In the genomic region with DNA sequence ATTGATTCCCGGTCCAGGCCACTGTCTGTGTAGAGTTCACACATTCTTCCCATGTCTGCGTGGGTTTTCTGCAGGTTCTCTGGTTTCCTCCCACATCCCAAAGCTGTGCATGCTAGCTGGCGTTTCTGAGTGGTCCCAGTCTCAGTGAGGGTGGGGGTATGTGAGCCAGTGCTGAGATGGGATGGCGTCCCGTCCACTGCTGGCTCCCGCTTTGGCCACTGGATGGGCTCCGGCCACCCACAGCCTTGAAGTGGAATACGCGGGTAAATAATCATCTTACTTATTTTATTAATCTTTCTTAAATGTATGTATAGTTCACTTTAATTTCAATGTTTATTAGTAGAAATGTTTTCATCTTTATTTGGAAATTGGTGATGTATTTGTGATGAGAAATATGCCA, we compare ENCODE assay signal across 28 cellular contexts.
"Had no signal": no experiment of that assay in that cellular context is flagged by ENCODE, and none has a peak within 500 bp of the region (broad histone marks: within the 10 kb centered on the region; RNA-seq: fewer than 3 reads in every experiment).

No MANE protein-coding gene starts in this region.

- H3K4me3 ChIP-seq: colonic mucosa had no signal

- H3K4me1 Mint-ChIP-seq: activated CD4-positive, alpha-beta memory T cell treated with anti-CD3 and anti-CD28 coated beads, Interleukin-2, amount 10 ng/mL, durations not matched to agents 7 days and 5 days; activated CD4-positive, alpha-beta T cell treated with anti-CD3 and anti-CD28 coated beads for 36 hours; activated CD4-positive, alpha-beta T cell treated with anti-CD3 and anti-CD28 coated beads, Interleukin-2, amount 10 ng/mL, durations not matched to agents 24 days and 14 days; activated naive CD4-positive, alpha-beta T cell treated with anti-CD3 and anti-CD28 coated beads, Interleukin-2, amount 10 ng/mL, durations not matched to agents 7 days and 5 days; activated naive CD8-positive, alpha-beta T cell treated with anti-CD3 and anti-CD28 coated beads, Interleukin-2, amount 10 ng/mL, durations not matched to agents 7 days and 5 days; T-helper 17 cell had no signal

- H3K36me3 ChIP-seq: brain microvascular endothelial cell, colonic mucosa, WERI-Rb-1 had no signal

- H3K4me1 ChIP-seq: colonic mucosa had no signal

- H3K27ac ChIP-seq: brain microvascular endothelial cell, colonic mucosa, WERI-Rb-1 had no signal

- H3K4me3 Mint-ChIP-seq: activated CD4-positive, alpha-beta memory T cell treated with anti-CD3 and anti-CD28 coated beads, Interleukin-2, amount 10 ng/mL, durations not matched to agents 7 days and 5 days; activated CD4-positive, alpha-beta T cell treated with anti-CD3 and anti-CD28 coated beads for 36 hours; activated CD4-positive, alpha-beta T cell treated with anti-CD3 and anti-CD28 coated beads, Interleukin-2, amount 10 ng/mL, durations not matched to agents 24 days and 14 days; activated naive CD4-positive, alpha-beta T cell treated with anti-CD3 and anti-CD28 coated beads, Interleukin-2, amount 10 ng/mL, durations not matched to agents 7 days and 5 days; activated naive CD8-positive, alpha-beta T cell treated with anti-CD3 and anti-CD28 coated beads, Interleukin-2, amount 10 ng/mL, durations not matched to agents 7 days and 5 days; activated T-cell treated with anti-CD3 and anti-CD28 coated beads, Interleukin-2, amount 50 U/mL, for 24 hours; activated T-cell treated with anti-CD3 and anti-CD28 coated beads, Interleukin-2, amount 50 U/mL, for 72 hours; endodermal cell; T-helper 17 cell; T-helper 2 cell treated with Interferon-gamma antibody and Interleukin-4, amounts not matched to agents 5 μg/mL and 100 μg/mL, for 36 hours had no signal

- H3K9me3 ChIP-seq: colonic mucosa had no signal

- H3K27me3 Mint-ChIP-seq: activated CD4-positive, alpha-beta memory T cell treated with anti-CD3 and anti-CD28 coated beads, Interleukin-2, amount 10 ng/mL, durations not matched to agents 7 days and 5 days; activated CD4-positive, alpha-beta T cell treated with anti-CD3 and anti-CD28 coated beads, Interleukin-2, amount 10 ng/mL, durations not matched to agents 24 days and 14 days; activated naive CD4-positive, alpha-beta T cell treated with anti-CD3 and anti-CD28 coated beads, Interleukin-2, amount 10 ng/mL, durations not matched to agents 7 days and 5 days; activated T-cell treated with anti-CD3 and anti-CD28 coated beads, Interleukin-2, amount 50 U/mL, for 24 hours had no signal

- H3K27ac Mint-ChIP-seq: activated CD4-positive, alpha-beta memory T cell treated with anti-CD3 and anti-CD28 coated beads, Interleukin-2, amount 10 ng/mL, durations not matched to agents 7 days and 5 days; activated CD4-positive, alpha-beta T cell treated with anti-CD3 and anti-CD28 coated beads for 36 hours; activated CD4-positive, alpha-beta T cell treated with anti-CD3 and anti-CD28 coated beads, Interleukin-2, amount 10 ng/mL, durations not matched to agents 24 days and 14 days; activated naive CD4-positive, alpha-beta T cell treated with anti-CD3 and anti-CD28 coated beads, Interleukin-2, amount 10 ng/mL, durations not matched to agents 7 days and 5 days; activated naive CD4-positive, alpha-beta T cell treated with anti-CD3 and anti-CD28 coated beads, Interleukin-2, amount 50 U/mL, for 72 hours; activated naive CD8-positive, alpha-beta T cell treated with anti-CD3 and anti-CD28 coated beads, Interleukin-2, amount 10 ng/mL, durations not matched to agents 7 days and 5 days; activated T-cell treated with anti-CD3 and anti-CD28 coated beads, Interleukin-2, amount 50 U/mL, for 24 hours; activated T-cell treated with anti-CD3 and anti-CD28 coated beads, Interleukin-2, amount 50 U/mL, for 72 hours; endodermal cell; T-helper 17 cell; T-helper 2 cell treated with Interferon-gamma antibody and Interleukin-4, amounts not matched to agents 5 μg/mL and 100 μg/mL, for 36 hours had no signal

- DNase-seq: activated CD4-positive, alpha-beta memory T cell treated with anti-CD3 and anti-CD28 coated beads, Interleukin-2, amount 10 ng/mL, durations not matched to agents 7 days and 5 days; activated CD4-positive, alpha-beta T cell treated with anti-CD3 and anti-CD28 coated beads for 36 hours; activated CD4-positive, alpha-beta T cell treated with anti-CD3 and anti-CD28 coated beads, Interleukin-2, amount 10 ng/mL, durations not matched to agents 24 days and 14 days; activated CD4-positive, CD25-positive, alpha-beta regulatory T cell; activated CD4-positive, CD25-positive, alpha-beta regulatory T cell treated with anti-CD3 and anti-CD28 coated beads, Interleukin-2, amount 50 U/mL, for 72 hours; activated CD8-positive, alpha-beta memory T cell treated with anti-CD3 and anti-CD28 coated beads, Interleukin-2, amount 50 U/mL, for 48 hours; activated gamma-delta T cell; activated naive CD4-positive, alpha-beta T cell; activated naive CD4-positive, alpha-beta T cell treated with anti-CD3 and anti-CD28 coated beads, Interleukin-2, amount 10 ng/mL, durations not matched to agents 7 days and 5 days; activated naive CD8-positive, alpha-beta T cell treated with anti-CD3 and anti-CD28 coated beads, Interleukin-2, amount 10 ng/mL, durations not matched to agents 7 days and 5 days; activated T-cell treated with anti-CD3 and anti-CD28 coated beads for 4 hours; activated T-cell treated with anti-CD3 and anti-CD28 coated beads, Interleukin-2, amount 50 U/mL, for 24 hours; activated T-cell treated with anti-CD3 and anti-CD28 coated beads, Interleukin-2, amount 50 U/mL, for 72 hours; anterior cingulate cortex; brain microvascular endothelial cell; caudate nucleus; cerebellar nuclear complex; colonic mucosa; effector memory CD4-positive, alpha-beta T cell; endodermal cell; foreskin fibroblast; T-helper 1 cell; T-helper 17 cell; T1000; WERI-Rb-1 had no signal

- H3K27me3 ChIP-seq: brain microvascular endothelial cell, colonic mucosa had no signal

- H3K9me3 Mint-ChIP-seq: activated CD4-positive, alpha-beta memory T cell treated with anti-CD3 and anti-CD28 coated beads, Interleukin-2, amount 10 ng/mL, durations not matched to agents 7 days and 5 days; activated CD4-positive, alpha-beta T cell treated with anti-CD3 and anti-CD28 coated beads, Interleukin-2, amount 10 ng/mL, durations not matched to agents 24 days and 14 days; activated naive CD4-positive, alpha-beta T cell treated with anti-CD3 and anti-CD28 coated beads, Interleukin-2, amount 10 ng/mL, durations not matched to agents 7 days and 5 days; activated naive CD8-positive, alpha-beta T cell treated with anti-CD3 and anti-CD28 coated beads, Interleukin-2, amount 10 ng/mL, durations not matched to agents 7 days and 5 days; activated T-cell treated with anti-CD3 and anti-CD28 coated beads, Interleukin-2, amount 50 U/mL, for 24 hours; activated T-cell treated with anti-CD3 and anti-CD28 coated beads, Interleukin-2, amount 50 U/mL, for 72 hours; endodermal cell; T-helper 2 cell treated with Interferon-gamma antibody and Interleukin-4, amounts not matched to agents 5 μg/mL and 100 μg/mL, for 36 hours had no signal

- H3K36me3 Mint-ChIP-seq: activated naive CD4-positive, alpha-beta T cell treated with anti-CD3 and anti-CD28 coated beads, Interleukin-2, amount 10 ng/mL, durations not matched to agents 7 days and 5 days; activated naive CD4-positive, alpha-beta T cell treated with anti-CD3 and anti-CD28 coated beads, Interleukin-2, amount 50 U/mL, for 72 hours; activated naive CD8-positive, alpha-beta T cell treated with anti-CD3 and anti-CD28 coated beads, Interleukin-2, amount 10 ng/mL, durations not matched to agents 7 days and 5 days had no signal

- ATAC-seq: activated CD4-positive, alpha-beta T cell treated with anti-CD3 and anti-CD28 coated beads for 36 hours; activated naive CD4-positive, alpha-beta T cell treated with anti-CD3 and anti-CD28 coated beads, Interleukin-2, amount 50 U/mL, for 72 hours; activated T-cell treated with anti-CD3 and anti-CD28 coated beads, Interleukin-2, amount 50 U/mL, for 72 hours; esophagus mucosa; T-helper 17 cell had no signal
